Comparison of ENCODE assay signal across 2 cellular contexts in genomic region chr1:207923561-207923960, GRCh38.
TF ChIP-seq lines count a peak whose summit lies in the region.

No MANE protein-coding gene starts in this region.

TF ChIP-seq in liver, 16 proteins besides CTCF, POLR2A, EP300 and RAD21:
- TF ChIP-seq ZBTB33 (IDR thresholded peaks at IDR 0.05) (no peak), NR2F2 (IDR thresholded peaks at IDR 0.05) (peak; percentile 35)

TF ChIP-seq in HepG2, 621 proteins besides CTCF, POLR2A, EP300 and RAD21 (continued from another document):
- TF ChIP-seq ZNF142 (CRISPR knock-in tag; IDR thresholded peaks at IDR 0.05) (no peak), XBP1 (CRISPR knock-in tag; IDR thresholded peaks at IDR 0.05) (no peak)
